In the genomic region with DNA sequence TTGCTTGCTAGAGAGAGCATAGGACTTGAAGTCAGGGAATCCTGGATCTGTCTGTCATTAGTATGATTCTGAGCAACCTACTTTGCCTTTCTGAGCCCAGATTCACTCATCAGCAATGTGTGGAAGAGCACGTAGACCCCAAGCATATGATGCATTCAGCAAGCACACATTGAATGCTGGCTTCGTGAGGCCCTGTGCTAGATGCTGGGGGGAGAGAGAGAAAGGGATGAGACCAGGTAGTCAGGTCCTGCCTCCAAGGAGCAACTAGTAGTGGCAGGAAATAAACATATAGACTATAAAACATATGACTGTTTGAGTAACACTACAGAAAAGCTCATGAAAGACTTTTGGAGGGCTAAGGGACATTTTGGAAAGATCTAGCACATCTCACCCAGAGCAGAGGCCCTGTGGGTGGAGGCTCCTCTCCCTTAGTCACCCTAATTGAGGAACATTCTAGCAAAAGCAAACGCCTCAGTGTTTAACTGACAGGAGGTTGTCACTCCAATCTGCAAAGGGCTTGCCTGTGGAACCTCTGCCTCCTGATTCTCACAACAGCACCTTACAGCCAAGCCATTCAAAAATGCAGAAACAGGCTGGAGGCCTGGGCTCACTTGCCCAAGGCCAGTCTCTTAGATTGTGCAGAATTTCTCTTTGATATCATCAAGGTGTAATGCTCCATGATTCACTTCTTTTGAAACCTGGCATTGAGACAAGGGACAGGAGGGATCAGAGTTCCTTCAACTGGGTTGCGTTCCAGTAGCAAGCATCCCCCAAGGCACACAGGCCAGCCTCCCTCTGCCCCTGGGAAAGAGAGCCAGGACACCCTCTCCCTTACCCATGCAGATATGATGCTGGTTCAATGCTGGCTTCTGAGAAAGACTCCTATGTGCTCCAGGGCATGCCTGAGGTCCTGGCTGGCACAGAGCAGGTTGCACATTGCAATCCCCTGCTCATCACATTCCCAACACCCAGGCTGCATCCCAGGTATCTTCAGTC, we compare ENCODE assay signal across 9 cellular contexts. TPM values are rescaled to one million over a fixed set of nuclear protein-coding genes. Genes with fewer than 3 reads are reported as not detected.
A peak's percentile ranks its signal among the peaks of the same experiment; 100 is the strongest.
DNase-seq lines count a peak whose midpoint lies in the region; ATAC-seq, FAIRE-seq and TF ChIP-seq lines count a peak whose summit lies in the region.
"Had no signal": no experiment of that assay in that cellular context is flagged by ENCODE, and none has a peak within 500 bp of the region (broad histone marks: within the 10 kb centered on the region; RNA-seq: fewer than 3 reads in every experiment).

No MANE protein-coding gene starts in this region.

- peaks cover 36% of the 10 kb centered on the region for H4K20me1 ChIP-seq in Loucy (ENCODE audit: insufficient read depth, low read length, poor library complexity, severe bottlenecking)

- peak overlapping the region; percentile 80 for H3K4me3 ChIP-seq in Loucy (ENCODE audit: low read length, poor library complexity, severe bottlenecking)

- H2AFZ ChIP-seq in Loucy (ENCODE audit: low read length) = no peak overlapping the region

- ATAC-seq in CD4-positive, alpha-beta T cell (ENCODE audit: poor library complexity) = no peak
- ATAC-seq in naive B cell (ENCODE audit: low read depth in 2 of 2) = no peak
- no peak for ATAC-seq in HG03442 (IDR thresholded peaks at IDR 0.05; ENCODE audit: unreplicated experiment)
- no peak for ATAC-seq in GM18870 (IDR thresholded peaks at IDR 0.05; ENCODE audit: unreplicated experiment)

- no peaks in the 10 kb centered on the region for H3K9me3 ChIP-seq in CD4-positive, alpha-beta T cell (ENCODE audit: control insufficient read depth, low read length)
- no peaks in the 10 kb centered on the region for H3K9me3 ChIP-seq in Loucy (ENCODE audit: insufficient read depth, low read depth, low read length)

- H3K27me3 Mint-ChIP-seq in CD4-positive, alpha-beta T cell = no peaks in the 10 kb centered on the region
- no peaks in the 10 kb centered on the region for H3K27me3 Mint-ChIP-seq in activated naive CD8-positive, alpha-beta T cell
- H3K27me3 Mint-ChIP-seq in naive B cell = no peaks in the 10 kb centered on the region

- H3K79me2 ChIP-seq in Loucy (ENCODE audit: insufficient read depth, low read length) = peaks cover 80% of the 10 kb centered on the region

- POLR2A ChIA-PET in CD4-positive, alpha-beta T cell (lab: Charles Lee) = interaction anchor here (1.1 to 22.8 kb wide), 11 partner anchors 8 to 297 kb away, joined by 4 to 472 read pairs (median 14); a partner anchor contains a TSS

- no peak for TF ChIP-seq CTCF in CD4-positive, alpha-beta T cell (IDR thresholded peaks at IDR 0.05)
- TF ChIP-seq CTCF in Loucy (conservative IDR thresholded peaks at IDR 0.05; ENCODE audit: low read length) (no peak), D721Med (IDR thresholded peaks at IDR 0.05; ENCODE audit: insufficient read depth, missing control alignments) (no peak)

- H3K9me3 Mint-ChIP-seq in CD4-positive, alpha-beta T cell = no peaks in the 10 kb centered on the region
- no peaks in the 10 kb centered on the region for H3K9me3 Mint-ChIP-seq in activated naive CD8-positive, alpha-beta T cell (ENCODE audit: low read depth)
- peaks cover 0 to 3% (median 0%) of the 10 kb centered on the region in 7 donors for H3K9me3 Mint-ChIP-seq in naive B cell

- peaks cover 68% of the 10 kb centered on the region for H3K4me1 Mint-ChIP-seq in CD4-positive, alpha-beta T cell (ENCODE audit: low read depth)
- H3K4me1 Mint-ChIP-seq in activated naive CD8-positive, alpha-beta T cell (ENCODE audit: low read depth) = peaks cover 88% of the 10 kb centered on the region
- peaks cover 88 to 99% (median 93%) of the 10 kb centered on the region in 3 donors for H3K4me1 Mint-ChIP-seq in naive B cell

- peaks cover 88% of the 10 kb centered on the region for H3K4me1 ChIP-seq in Loucy (ENCODE audit: insufficient read depth, low read length, poor library complexity, severe bottlenecking)

- H3K4me2 ChIP-seq in Loucy (ENCODE audit: low read depth, low read length, poor library complexity, severe bottlenecking) = peak overlapping the region; percentile 92

- H3K27me3 ChIP-seq in CD4-positive, alpha-beta T cell (ENCODE audit: control insufficient read depth, insufficient read depth, low read length) = no peaks in the 10 kb centered on the region
- H3K27me3 ChIP-seq in Loucy (ENCODE audit: insufficient read depth, low read length, poor library complexity, severe bottlenecking) = no peaks in the 10 kb centered on the region

- H3K36me3 ChIP-seq in Loucy (ENCODE audit: insufficient read depth, low read length) = peaks cover 18% of the 10 kb centered on the region; the same call in 1 of the 2 replicates

- H3K27ac ChIP-seq in CD4-positive, alpha-beta T cell (ENCODE audit: low read depth, low read length) = peak overlapping the region; percentile 95

- intact Hi-C loops in CD4-positive, alpha-beta T cell (cut with DNase I, micrococcal nuclease) = loop anchor here (2.0 to 10.0 kb wide), 6 partner anchors 15 to 303 kb away; a partner anchor contains a TSS

- H3K36me3 Mint-ChIP-seq in CD4-positive, alpha-beta T cell (ENCODE audit: low read depth) = peaks cover 68% of the 10 kb centered on the region
- H3K36me3 Mint-ChIP-seq in activated naive CD8-positive, alpha-beta T cell = peaks cover 28% of the 10 kb centered on the region
- peaks cover 37 to 65% of the 10 kb centered on the region in 2 donors for H3K36me3 Mint-ChIP-seq in naive B cell

- H3K4me3 Mint-ChIP-seq in CD4-positive, alpha-beta T cell = peak overlapping the region; percentile 99
- peak overlapping the region; percentile 98 for H3K4me3 Mint-ChIP-seq in activated naive CD8-positive, alpha-beta T cell
- H3K4me3 Mint-ChIP-seq in naive B cell = peak overlapping the region; percentile 98 to 100 (median 100)

- CTCF ChIA-PET in CD4-positive, alpha-beta T cell (lab: Charles Lee) = interaction anchor here (2.8 to 6.4 kb wide), 2 partner anchors 23 to 32 kb away, joined by 8 to 35 read pairs; no protein-coding TSS in a partner anchor

- peak overlapping the region; percentile 92 for H3K27ac Mint-ChIP-seq in CD4-positive, alpha-beta T cell
- peak overlapping the region; percentile 98 for H3K27ac Mint-ChIP-seq in activated naive CD8-positive, alpha-beta T cell
- H3K27ac Mint-ChIP-seq in naive B cell = peak overlapping the region; percentile 95 to 100 (median 100)

- DNase-seq in CD4-positive, alpha-beta T cell = no peak
- DNase-seq in naive B cell (no peak), D721Med (ENCODE audit: insufficient read length, low spot score) (no peak), KG1 (lab: John Stamatoyannopoulos, UW) (no peak)
- DNase-seq: DMS79 treated with DMSO at 0.1 percent for 48 hours had no signal

- H3F3A ChIP-seq in Loucy (ENCODE audit: low read depth) = peaks cover 14% of the 10 kb centered on the region

- no peak for FAIRE-seq in D721Med (lab: Jason Lieb, UNC)

- peak overlapping the region; percentile 84 for H3K9ac ChIP-seq in Loucy (ENCODE audit: low read depth, low read length, poor library complexity, severe bottlenecking)

- no peaks in the 10 kb centered on the region for H3K9me2 ChIP-seq in Loucy (replicated peaks; ENCODE audit: low read depth, low read length)

RNA-seq across cellular contexts. Expression of a gene that starts 26.1 kb away (rescaled TPM):
- 1 to 10 TPM; 9.7 to 9.8 TPM for total RNA-seq in CD4-positive, alpha-beta T cell
- 1 to 10 TPM; 5.1 to 9.6 (median 7.3) TPM for polyA plus RNA-seq in naive B cell (ENCODE audit: low read depth in 6 of 6)
